ENCODE assay signal across 8 cellular contexts in genomic region chr12:122079532-122080081, GRCh38. TPM values are rescaled to one million over a fixed set of nuclear protein-coding genes. Genes with fewer than 3 reads are reported as not detected.
DNase-seq lines count a peak whose midpoint lies in the region; ATAC-seq, FAIRE-seq and TF ChIP-seq lines count a peak whose summit lies in the region.

No MANE protein-coding gene starts in this region.

- peaks cover 12% of the 10 kb centered on the region in 2 donors for H3K36me3 Mint-ChIP-seq in CD14-positive monocyte

- peaks cover 0 to 2% (median 0%) of the 10 kb centered on the region in 7 donors for H3K9me3 Mint-ChIP-seq in CD14-positive monocyte

- H3K36me3 ChIP-seq in adipocyte (ENCODE audit: control insufficient read depth, insufficient read depth, low read length, severe bottlenecking), result peaks cover 9% of the 10 kb centered on the region
- no peaks in the 10 kb centered on the region for H3K36me3 ChIP-seq in thoracic aorta

- H3K9ac ChIP-seq in adipocyte (ENCODE audit: low read length), result peak overlapping the region; percentile 89

- H3K27me3 ChIP-seq in adipocyte (replicated peaks; ENCODE audit: control insufficient read depth, insufficient read depth, low read length) (no peaks in the 10 kb centered on the region), thoracic aorta (replicated peaks; ENCODE audit: insufficient read depth) (no peaks in the 10 kb centered on the region)

- peak overlapping the region; percentile 91 to 98 (median 96) for H3K27ac Mint-ChIP-seq in CD14-positive monocyte

- no peak for DNase-seq in CD14-positive monocyte (ENCODE audit: low spot score)
- peak; percentile 39 for DNase-seq in KBM-7
- peak; percentile 34 for DNase-seq in adipocyte (ENCODE audit: low read depth)
- peak; percentile 44 for DNase-seq in left kidney (ENCODE audit: low read depth, low spot score)
- no peak for DNase-seq in thoracic aorta (ENCODE audit: low spot score)
- DNase-seq in posterior cingulate gyrus, result no peak
- no peak for DNase-seq in urothelium cell line (ENCODE audit: low spot score)
- no peak for DNase-seq in stimulated activated CD4-positive, alpha-beta T cell treated with anti-CD3 and anti-CD28 coated beads, Interleukin-4, amount 100 ng/mL, for 1 hour

- peak overlapping the region; percentile 97 to 98 for H3K4me3 Mint-ChIP-seq in CD14-positive monocyte

- H3K4me1 ChIP-seq in adipocyte (ENCODE audit: control insufficient read depth, insufficient read depth, low read length), result peaks cover 45% of the 10 kb centered on the region
- peaks cover 22 to 47% of the 10 kb centered on the region in 2 donors for H3K4me1 ChIP-seq in thoracic aorta (ENCODE audit: control insufficient read depth in 1 of 2, low read depth in 2 of 2)

- no peak for TF ChIP-seq CTCF in CD14-positive monocyte (IDR thresholded peaks at IDR 0.05)
- no peak for TF ChIP-seq CTCF in thoracic aorta (IDR thresholded peaks at IDR 0.05)

- no peak for FAIRE-seq in urothelium cell line (lab: Jason Lieb, UNC)

- peak overlapping the region; percentile 21 to 77 for H3K27ac ChIP-seq in thoracic aorta

- peak overlapping the region; percentile 94 for H3K4me3 ChIP-seq in adipocyte (ENCODE audit: low read length)
- H3K4me3 ChIP-seq in thoracic aorta, result peak overlapping the region; percentile 87

- no peaks in the 10 kb centered on the region for H3K27me3 Mint-ChIP-seq in CD14-positive monocyte (ENCODE audit: low read depth in 3 of 3)

- in situ Hi-C loops in KBM-7 (cut with MboI; ENCODE audit: low pct_unique_long_range_greater_than_20kb, low sequenced_read_pairs), result no loop called here

- H3K9me3 ChIP-seq in adipocyte (ENCODE audit: control insufficient read depth, low read length) (no peaks in the 10 kb centered on the region), thoracic aorta (no peaks in the 10 kb centered on the region)

- ATAC-seq in thoracic aorta (ENCODE audit: insufficient number of reproducible peaks, low FRiP score, low read depth), result no peak

- intact Hi-C loops in CD14-positive monocyte (cut with micrococcal nuclease) (loop anchor here in 1 of 2 donors (10.0 kb wide), 1 partner anchor 285 kb away; the partner anchor contains the start of gene RHOF), posterior cingulate gyrus (cut with DNase I) (loop anchor here (2.0 kb wide), 2 partner anchors 19 to 37 kb away; no protein-coding TSS in a partner anchor)

- peaks cover 71% of the 10 kb centered on the region for H3K4me1 Mint-ChIP-seq in CD14-positive monocyte

RNA-seq across cellular contexts. Expression of gene MLXIP, which starts 1.1 kb away (rescaled TPM):
- 1 to 10 TPM; 4.5 to 4.6 TPM for polyA plus RNA-seq in CD14-positive monocyte
- 10 to 100 TPM; 35.5 to 50.3 TPM for total RNA-seq in thoracic aorta

RNA-seq across cellular contexts. Expression of gene BCL7A, which starts 57.9 kb away (rescaled TPM):
- under 1 TPM; 0.34 to 0.79 TPM for polyA plus RNA-seq in CD14-positive monocyte
- total RNA-seq in thoracic aorta, result 10 to 100 TPM in 1 of 2 donors, 1 to 10 TPM in 1; 9.6 to 12.9 TPM

Comparison
In these comparisons a context has a peak if more than half of its experiments do, and no peak if none do; other contexts are left out.
1. DNase-seq: peak in KBM-7 (single experiment), adipocyte (single experiment) and left kidney (single experiment); none in CD14-positive monocyte (single experiment), thoracic aorta (single experiment), posterior cingulate gyrus (0 of 10), urothelium cell line (single experiment) and stimulated activated CD4-positive, alpha-beta T cell treated with anti-CD3 and anti-CD28 coated beads, Interleukin-4, amount 100 ng/mL, for 1 hour (single experiment).